ENCODE assay signal across 16 cellular contexts in genomic region chr4:150974750-150975149, GRCh38. TPM values are rescaled to one million over a fixed set of nuclear protein-coding genes. Genes with fewer than 3 reads are reported as not detected.
A peak's percentile ranks its signal among the peaks of the same experiment; 100 is the strongest.
DNase-seq lines count a peak whose midpoint lies in the region; ATAC-seq and TF ChIP-seq lines count a peak whose summit lies in the region.
"Had no signal": no experiment of that assay in that cellular context is flagged by ENCODE, and none has a peak within 500 bp of the region (broad histone marks: within the 10 kb centered on the region; RNA-seq: fewer than 3 reads in every experiment).

No MANE protein-coding gene starts in this region.

- H3K27ac Mint-ChIP-seq in effector memory CD8-positive, alpha-beta T cell, result peak overlapping the region; percentile 2 to 75
- H3K27ac Mint-ChIP-seq in MCF 10A (ENCODE audit: low read depth, unreplicated experiment), result no peak overlapping the region
- H3K27ac Mint-ChIP-seq: activated CD4-positive, alpha-beta memory T cell treated with anti-CD3 and anti-CD28 coated beads for 36 hours; activated naive CD4-positive, alpha-beta T cell treated with anti-CD3 and anti-CD28 coated beads, Interleukin-2, amount 10 ng/mL, durations not matched to agents 7 days and 5 days had no signal

- POLR2A ChIA-PET in MCF 10A (lab: Yijun Ruan, JAX), result interaction anchor here (0.5 to 1.3 kb wide), 3 partner anchors 10 to 52 kb away, joined by 3 read pairs; no protein-coding TSS in a partner anchor
- POLR2A ChIA-PET in GM10248 (lab: Yijun Ruan, JAX), result interaction anchor here (0.9 kb wide), 1 partner anchor 29 kb away, joined by 4 read pairs; no protein-coding TSS in a partner anchor

- CTCF ChIA-PET in MCF 10A (lab: Yijun Ruan, JAX) (interaction anchor here (0.7 to 1.5 kb wide), 6 partner anchors 14 to 1098 kb away, joined by 3 to 5 read pairs (median 4); no protein-coding TSS in a partner anchor), GM10248 (lab: Yijun Ruan, JAX) (interaction anchor here (0.9 to 1.3 kb wide), 4 partner anchors 10 to 108 kb away, joined by 3 to 6 read pairs (median 4); no protein-coding TSS in a partner anchor)

- H3K9me3 Mint-ChIP-seq in effector memory CD8-positive, alpha-beta T cell, result no peaks in the 10 kb centered on the region
- H3K9me3 Mint-ChIP-seq in MCF 10A (ENCODE audit: unreplicated experiment), result peaks cover 10% of the 10 kb centered on the region

- peak; percentile 72 for ATAC-seq in GM18511 (IDR thresholded peaks at IDR 0.05; ENCODE audit: unreplicated experiment)
- ATAC-seq in GM21515 (IDR thresholded peaks at IDR 0.05; ENCODE audit: unreplicated experiment), result peak; percentile 76
- ATAC-seq in HG03108 (IDR thresholded peaks at IDR 0.05; ENCODE audit: unreplicated experiment), result peak; percentile 59
- ATAC-seq in effector memory CD8-positive, alpha-beta T cell (replicated peaks), result no peak

- no peak for TF ChIP-seq CTCF in MCF 10A (IDR thresholded peaks at IDR 0.05; ENCODE audit: unreplicated experiment)
- TF ChIP-seq CTCF in GM10248 (IDR thresholded peaks at IDR 0.05; ENCODE audit: control extremely low read depth, extremely low read depth, low read depth, missing control alignments), result no peak

- no peak overlapping the region for H3K4me3 Mint-ChIP-seq in effector memory CD8-positive, alpha-beta T cell
- H3K4me3 Mint-ChIP-seq in MCF 10A (ENCODE audit: unreplicated experiment), result no peak overlapping the region
- H3K4me3 Mint-ChIP-seq: activated CD4-positive, alpha-beta memory T cell treated with anti-CD3 and anti-CD28 coated beads for 36 hours; activated naive CD4-positive, alpha-beta T cell treated with anti-CD3 and anti-CD28 coated beads, Interleukin-2, amount 10 ng/mL, durations not matched to agents 7 days and 5 days had no signal

- intact Hi-C loops in MCF 10A (cut with micrococcal nuclease), result no loop called here

- H3K4me1 Mint-ChIP-seq in effector memory CD8-positive, alpha-beta T cell (ENCODE audit: low read depth in 2 of 2), result peaks cover 53 to 73% of the 10 kb centered on the region in 2 donors
- peaks cover 13% of the 10 kb centered on the region for H3K4me1 Mint-ChIP-seq in MCF 10A (ENCODE audit: insufficient read depth, unreplicated experiment)

- H3K27me3 Mint-ChIP-seq in effector memory CD8-positive, alpha-beta T cell, result no peaks in the 10 kb centered on the region
- no peaks in the 10 kb centered on the region for H3K27me3 Mint-ChIP-seq in MCF 10A (ENCODE audit: insufficient read depth, unreplicated experiment)
- H3K27me3 Mint-ChIP-seq: activated CD4-positive, alpha-beta memory T cell treated with anti-CD3 and anti-CD28 coated beads for 36 hours; activated naive CD4-positive, alpha-beta T cell treated with anti-CD3 and anti-CD28 coated beads, Interleukin-2, amount 10 ng/mL, durations not matched to agents 7 days and 5 days had no signal

- no peaks in the 10 kb centered on the region for H3K36me3 Mint-ChIP-seq in effector memory CD8-positive, alpha-beta T cell (ENCODE audit: insufficient read depth)
- H3K36me3 Mint-ChIP-seq in MCF 10A (ENCODE audit: insufficient read depth, unreplicated experiment), result peaks cover 6% of the 10 kb centered on the region

- no peak for DNase-seq in effector memory CD8-positive, alpha-beta T cell
- DNase-seq in MCF 10A (ENCODE audit: unreplicated experiment), result no peak
- no peak for DNase-seq in NCI-H774 (lab: John Stamatoyannopoulos, UW)
- DNase-seq in GM10248 (ENCODE audit: extremely low spot score), result no peak
- DNase-seq in stimulated activated CD4-positive, alpha-beta T cell treated with anti-CD3 and anti-CD28 coated beads, Interleukin-4, amount 100 ng/mL, for 4 hours, result no peak
- DNase-seq: activated CD4-positive, alpha-beta memory T cell treated with anti-CD3 and anti-CD28 coated beads for 36 hours; activated naive CD4-positive, alpha-beta T cell treated with anti-CD3 and anti-CD28 coated beads, Interleukin-2, amount 10 ng/mL, durations not matched to agents 7 days and 5 days; central memory CD4-positive, alpha-beta T cell; DMS79 treated with DMSO at 0.1 percent for 48 hours; midbrain; NCI-H2107; stimulated activated CD4-positive, alpha-beta T cell treated with anti-CD3 and anti-CD28 coated beads, Interleukin-1b, Interleukin-23, amount 100 ng/mL, for 48 hours; stimulated activated naive CD4-positive, alpha-beta T cell treated with Interleukin-2 at 50 U/mL for 16 hours had no signal

- BruUV-seq in MCF 10A (replicated peaks; lab: Mats Ljungman, UMichigan), result no TSS peak

RNA-seq across cellular contexts. Expression of gene LRBA, which starts 40.3 kb away (rescaled TPM):
- total RNA-seq in MCF 10A (2022), result 64.5 and 65.1 TPM in 2 replicates
